ENCODE assay signal across 8 cellular contexts in the genomic region with DNA sequence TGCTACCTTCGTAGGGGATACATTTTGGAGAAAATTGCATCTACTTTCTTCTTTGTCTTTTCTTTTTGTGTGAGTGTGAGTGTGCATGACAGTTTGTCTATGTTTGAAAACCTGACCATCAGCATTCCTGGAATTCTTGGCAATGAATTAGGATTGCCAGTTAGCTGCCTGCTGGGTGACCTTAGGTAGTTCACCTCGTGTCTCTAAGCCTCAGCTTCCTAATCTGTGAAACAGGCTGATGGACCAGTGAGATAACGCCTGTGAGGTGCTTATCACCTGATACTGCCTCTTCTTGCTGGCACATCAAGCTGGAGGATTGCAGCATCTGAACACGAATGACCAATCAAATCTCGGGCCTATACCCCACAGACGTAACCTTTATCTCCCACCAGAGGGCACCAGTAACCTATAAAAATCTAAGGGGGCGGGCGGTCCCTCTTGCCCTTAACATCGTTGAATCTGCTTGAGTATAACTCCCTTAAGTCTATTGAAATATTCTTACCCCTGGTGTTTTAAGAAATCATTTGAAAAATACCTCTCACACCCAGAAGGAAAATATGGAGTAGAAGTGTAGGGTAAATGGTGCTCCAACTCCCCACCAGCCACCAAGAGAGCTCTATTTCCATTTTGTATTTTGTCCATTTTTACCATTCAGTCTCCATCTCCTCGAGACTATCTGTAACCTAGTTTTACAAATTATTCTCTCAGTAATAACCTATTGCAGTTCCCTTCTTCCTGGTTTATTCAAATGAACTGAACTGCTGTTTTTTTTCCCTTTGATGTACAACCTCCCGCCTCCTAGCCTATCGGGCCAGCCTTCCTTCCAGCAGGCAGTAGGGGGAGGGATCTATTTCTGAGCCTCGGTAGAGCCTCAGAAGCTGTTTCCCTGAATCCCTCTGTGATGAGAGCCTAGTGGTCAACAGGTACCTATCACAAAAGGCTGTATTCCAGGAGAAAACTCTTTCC. TPM values are rescaled to one million over a fixed set of nuclear protein-coding genes. Genes with fewer than 3 reads are reported as not detected.
DNase-seq lines count a peak whose midpoint lies in the region; ATAC-seq lines count a peak whose summit lies in the region.

No MANE protein-coding gene starts in this region.

- H3K27me3 Mint-ChIP-seq in stimulated activated memory B cell treated with anti-CD40 and anti-IgM and Interleukin-4, amounts not matched to agents 10 μg/mL and 1 μg/mL and 100 μg/mL, for 72 hours: no peaks in the 10 kb centered on the region

- peaks cover 5% of the 10 kb centered on the region for H3K4me1 ChIP-seq in mesendoderm (ENCODE audit: control insufficient read depth, low read depth, low read length)

- no CpG with 5 or more reads among the region's 13 CpGs for WGBS in mesendoderm (ENCODE audit: extremely low coverage, insufficient coverage, low lambda C conversion rate)

- H3K27me3 ChIP-seq in mesendoderm (ENCODE audit: insufficient read depth, low read length, poor library complexity): no peaks in the 10 kb centered on the region

- H3K79me1 ChIP-seq in mesendoderm (ENCODE audit: low read length): no peaks in the 10 kb centered on the region

- no peak overlapping the region for H2BK5ac ChIP-seq in mesendoderm (ENCODE audit: low read length)

- no peak overlapping the region for H3K4ac ChIP-seq in mesendoderm (ENCODE audit: low read depth, low read length)

- H3K4me3 Mint-ChIP-seq in stimulated activated memory B cell treated with anti-CD40 and anti-IgM and Interleukin-4, amounts not matched to agents 10 μg/mL and 1 μg/mL and 100 μg/mL, for 72 hours: peak overlapping the region; percentile 9

- no peak overlapping the region for H3K4me2 ChIP-seq in mesendoderm (ENCODE audit: low read length)

- H3K9ac ChIP-seq in mesendoderm (ENCODE audit: low read length): no peak overlapping the region

- no peaks in the 10 kb centered on the region for H3K36me3 ChIP-seq in mesendoderm (ENCODE audit: control insufficient read depth, insufficient read depth, low read length)

- H2AK5ac ChIP-seq in mesendoderm (ENCODE audit: low read length): no peak overlapping the region

- DNase-seq in G401 (ENCODE audit: low spot score) (peak; percentile 91), HK-2 (ENCODE audit: unreplicated experiment) (peak; percentile 51), NCI-H526 (lab: John Stamatoyannopoulos, UW) (peak; percentile 88 to 90), mesendoderm (peak; percentile 99)
- DNase-seq in activated CD4-positive, alpha-beta T cell treated with anti-CD3 and anti-CD28 coated beads, Interleukin-2, amount 50 U/mL, for 24 hours (ENCODE audit: low read depth in 1 of 2, low spot score in 1 of 2): peak; percentile 20 to 49
- peak; percentile 42 for DNase-seq in effector CD4-positive, alpha-beta T cell

- no peak overlapping the region for H4K5ac ChIP-seq in mesendoderm (ENCODE audit: low read length)

- in situ Hi-C loops in G401 (cut with HindIII; ENCODE audit: low sequenced_read_pairs): no loop called here

- no peak overlapping the region for H4K8ac ChIP-seq in mesendoderm (ENCODE audit: low read depth, low read length)

- H3K27ac Mint-ChIP-seq in stimulated activated memory B cell treated with anti-CD40 and anti-IgM and Interleukin-4, amounts not matched to agents 10 μg/mL and 1 μg/mL and 100 μg/mL, for 72 hours: peak overlapping the region; percentile 21

- H3K18ac ChIP-seq in mesendoderm (ENCODE audit: low read length): no peak overlapping the region

- no peak overlapping the region for H3K4me3 ChIP-seq in mesendoderm (ENCODE audit: low read length)

- H3K4me1 Mint-ChIP-seq in stimulated activated memory B cell treated with anti-CD40 and anti-IgM and Interleukin-4, amounts not matched to agents 10 μg/mL and 1 μg/mL and 100 μg/mL, for 72 hours: peaks cover 47% of the 10 kb centered on the region

- H2BK120ac ChIP-seq in mesendoderm (ENCODE audit: low read depth, low read length): no peak overlapping the region

- no peaks in the 10 kb centered on the region for H3K9me3 Mint-ChIP-seq in stimulated activated memory B cell treated with anti-CD40 and anti-IgM and Interleukin-4, amounts not matched to agents 10 μg/mL and 1 μg/mL and 100 μg/mL, for 72 hours

- H3K27ac ChIP-seq in mesendoderm (ENCODE audit: low read depth, low read length): no peak overlapping the region

- no peak overlapping the region for H2BK15ac ChIP-seq in mesendoderm (replicated peaks; ENCODE audit: low read depth)

- no peak overlapping the region for H3K56ac ChIP-seq in mesendoderm (ENCODE audit: low read length)

- H3K79me2 ChIP-seq in mesendoderm (ENCODE audit: control insufficient read depth, insufficient read depth, low read length): no peaks in the 10 kb centered on the region

- peaks cover 54% of the 10 kb centered on the region for H3K36me3 Mint-ChIP-seq in stimulated activated memory B cell treated with anti-CD40 and anti-IgM and Interleukin-4, amounts not matched to agents 10 μg/mL and 1 μg/mL and 100 μg/mL, for 72 hours

- ATAC-seq in stimulated activated memory B cell treated with anti-CD40 and anti-IgM and Interleukin-4, amounts not matched to agents 10 μg/mL and 1 μg/mL and 100 μg/mL, for 72 hours: peak; percentile 80
- ATAC-seq in HG03139 (IDR thresholded peaks at IDR 0.05; ENCODE audit: unreplicated experiment): no peak

- H3K23ac ChIP-seq in mesendoderm (ENCODE audit: low read length): no peak overlapping the region

RNA-seq across cellular contexts. Expression of gene MDM4, which starts 49.7 kb away (rescaled TPM):
- total RNA-seq in G401 (2014; rRNA removed; shearing (Covaris generic)): 6.1 and 7.7 TPM in 2 replicates
- polyA plus RNA-seq in mesendoderm (2013, experiment 1 of 2): 10.9 TPM
- polyA plus RNA-seq in mesendoderm (2013, experiment 2 of 2): 10.7 TPM

Comparison
In these comparisons a context has a peak if more than half of its experiments do, and no peak if none do; other contexts are left out.
1. DNase-seq: peak in every context shown above with its lines; median percentile 99 in mesendoderm; 91 in G401; 89 in NCI-H526; 51 in HK-2; 42 in effector CD4-positive, alpha-beta T cell; 34 in activated CD4-positive, alpha-beta T cell treated with anti-CD3 and anti-CD28 coated beads, Interleukin-2, amount 50 U/mL, for 24 hours.